Comparison of ENCODE assay signal across 5 cellular contexts in genomic region chr7:151327022-151327421, GRCh38.
"Had no signal": no experiment of that assay in that cellular context is flagged by ENCODE, and none has a peak within 500 bp of the region (broad histone marks: within the 10 kb centered on the region; RNA-seq: fewer than 3 reads in every experiment).

No MANE protein-coding gene starts in this region.

- DNase-seq: H9, KBM-7 had no signal

- H3K4me2 ChIP-seq: KMS-11 had no signal

- H3K27ac ChIP-seq: GM23248, HL-60, KMS-11 had no signal

- H3K4me3 ChIP-seq: GM23248 had no signal

- H2AFZ ChIP-seq: GM23248 had no signal

- H3K9ac ChIP-seq: GM23248, KMS-11 had no signal
